In the genomic region with DNA sequence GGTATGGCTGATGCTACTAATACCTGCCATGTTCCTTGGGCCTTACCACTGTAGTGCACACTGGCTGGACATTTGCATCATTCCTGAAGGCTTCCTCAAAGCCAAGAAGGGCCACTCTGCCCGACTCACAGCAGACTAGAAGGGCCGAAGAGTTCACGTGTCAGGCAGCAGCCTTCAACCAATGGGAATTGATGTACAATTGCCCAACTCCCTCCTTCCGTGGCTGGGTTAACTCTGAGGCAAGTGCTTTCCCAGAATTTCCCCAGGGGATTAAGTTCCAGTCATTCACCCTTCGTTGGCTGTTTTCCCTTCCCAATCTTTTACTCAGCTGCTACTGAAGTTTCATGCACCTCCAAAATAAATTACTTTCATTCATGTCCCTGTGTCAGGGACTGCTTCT, we compare ENCODE assay signal across 15 cellular contexts. TPM values are rescaled to one million over a fixed set of nuclear protein-coding genes. Genes with fewer than 3 reads are reported as not detected.
A peak's percentile ranks its signal among the peaks of the same experiment; 100 is the strongest.
DNase-seq lines count a peak whose midpoint lies in the region; TF ChIP-seq lines count a peak whose summit lies in the region.
"Had no signal": no experiment of that assay in that cellular context is flagged by ENCODE, and none has a peak within 500 bp of the region (broad histone marks: within the 10 kb centered on the region; RNA-seq: fewer than 3 reads in every experiment).

No MANE protein-coding gene starts in this region.

- no peak overlapping the region for H4K91ac ChIP-seq in neuronal stem cell (ENCODE audit: low read depth, low read length, poor library complexity)

- H3K4me2 ChIP-seq in fibroblast of lung (ENCODE audit: extremely low read depth, insufficient read depth, low read length) (no peak overlapping the region), neuronal stem cell (ENCODE audit: insufficient read depth, low read length, poor library complexity, severe bottlenecking) (no peak overlapping the region)

- no peaks in the 10 kb centered on the region for H3K9me3 ChIP-seq in MG63
- H3K9me3 ChIP-seq in fibroblast of lung (ENCODE audit: control insufficient read depth, insufficient read depth, low read depth, low read length): no peaks in the 10 kb centered on the region
- no peaks in the 10 kb centered on the region for H3K9me3 ChIP-seq in neuronal stem cell (replicated peaks in 1 of 2; ENCODE audit: control insufficient read depth in 2 of 2, insufficient read depth in 1 of 2, low read depth in 1 of 2, low read length in 2 of 2)
- H3K9me3 ChIP-seq: SJSA1, vagina had no signal

- H3K18ac ChIP-seq in neuronal stem cell (ENCODE audit: low read length): peak overlapping the region; percentile 65

- no peak overlapping the region for H2BK5ac ChIP-seq in neuronal stem cell (ENCODE audit: low read length)

- H3K79me1 ChIP-seq in neuronal stem cell (ENCODE audit: low read depth, low read length): no peaks in the 10 kb centered on the region

- CTCF ChIA-PET in HEK293T (lab: Yijun Ruan, JAX): no interaction called here

- H2AFZ ChIP-seq in fibroblast of lung (ENCODE audit: low read length) (no peak overlapping the region), neuronal stem cell (ENCODE audit: low read length) (no peak overlapping the region)

- H3K27ac ChIP-seq in fibroblast of lung (ENCODE audit: insufficient read depth, low read length) (no peak overlapping the region), neuronal stem cell (replicated peaks; ENCODE audit: low read length) (no peak overlapping the region)
- H3K27ac ChIP-seq: SJSA1, vagina had no signal

- no peak overlapping the region for H3K9ac ChIP-seq in fibroblast of lung (ENCODE audit: insufficient read depth, low read length)
- H3K9ac ChIP-seq in neuronal stem cell (ENCODE audit: low read depth, low read length, poor library complexity): no peak overlapping the region

- H3K36me3 ChIP-seq in MG63 (no peaks in the 10 kb centered on the region), fibroblast of lung (ENCODE audit: control insufficient read depth, insufficient read depth, low read length) (no peaks in the 10 kb centered on the region), neuronal stem cell (replicated peaks in 1 of 2; ENCODE audit: control insufficient read depth in 2 of 2, insufficient read depth in 2 of 2, low read length in 2 of 2) (no peaks in the 10 kb centered on the region)
- H3K36me3 ChIP-seq: SJSA1, vagina had no signal

- WGBS in neuronal stem cell (ENCODE audit: extremely low coverage in 2 of 2, insufficient read length in 2 of 2, insufficient replicate concordance in 1 of 2), 2 donors: no CpG with 5 or more reads among the region's 5 CpGs

- H2AK5ac ChIP-seq in neuronal stem cell (ENCODE audit: low read depth, low read length): no peak overlapping the region

- H4K8ac ChIP-seq in neuronal stem cell (ENCODE audit: low read depth, low read length): no peak overlapping the region

- DNase-seq in AG20443 (ENCODE audit: low spot score) (peak; percentile 47), MG63 (peak; percentile 63), fibroblast of lung (ENCODE audit: low read depth in 2 of 2) (peak; percentile 16 to 64), neuronal stem cell (ENCODE audit: low spot score) (no peak), GM10266 (ENCODE audit: extremely low spot score) (no peak), HEK293T (ENCODE audit: extremely low spot score) (no peak), SIG-M5 treated with dmso at 0.1 percent for 504 hours (lab: John Stamatoyannopoulos, UW; ENCODE audit: unreplicated experiment) (no peak)
- DNase-seq in effector CD4-positive, alpha-beta T cell: no peak
- DNase-seq: activated CD4-positive, alpha-beta T cell treated with anti-CD3 and anti-CD28 coated beads, Interleukin-2, amount 50 U/mL, for 4 hours; activated naive CD4-positive, alpha-beta T cell treated with Interleukin-2 at 50 U/mL for 16 hours; effector CD8-positive, alpha-beta T cell; NCI-H1930 had no signal

- TF ChIP-seq CTCF in fibroblast of lung (conservative IDR thresholded peaks at IDR 0.05 in 1 of 2, IDR thresholded peaks at IDR 0.05 in 1 of 2; ENCODE audit: low read depth in 1 of 2, low read length in 2 of 2) (no peak), GM10266 (IDR thresholded peaks at IDR 0.05; ENCODE audit: control insufficient read depth, insufficient read depth, low read depth, missing control alignments) (no peak)

- H3K4me3 ChIP-seq in MG63 (no peak overlapping the region), fibroblast of lung (replicated peaks in 1 of 4; ENCODE audit: control extremely low read depth in 1 of 4, insufficient read depth in 1 of 4, low read depth in 3 of 4, low read length in 4 of 4) (no peak overlapping the region), neuronal stem cell (ENCODE audit: low read length in 2 of 2) (no peak overlapping the region)
- H3K4me3 ChIP-seq: GM12878, SJSA1, vagina had no signal

- POLR2A ChIA-PET in HEK293T (lab: Yijun Ruan, JAX): interaction anchor here (0.6 kb wide), 1 partner anchor 324 kb away, joined by 3 read pairs; no protein-coding TSS in a partner anchor

- no peak overlapping the region for H3K14ac ChIP-seq in neuronal stem cell (ENCODE audit: low read length)

- H3K23ac ChIP-seq in neuronal stem cell (ENCODE audit: low read depth, low read length, poor library complexity): no peak overlapping the region

- H3K4me1 ChIP-seq in fibroblast of lung (ENCODE audit: control insufficient read depth, extremely low read depth, insufficient read depth, low read length): peaks cover 15% of the 10 kb centered on the region
- H3K4me1 ChIP-seq in neuronal stem cell (ENCODE audit: control insufficient read depth in 2 of 2, insufficient read depth in 1 of 2, low read depth in 1 of 2, low read length in 2 of 2): no peaks in the 10 kb centered on the region
- H3K4me1 ChIP-seq: SJSA1 had no signal

- no peaks in the 10 kb centered on the region for H3K79me2 ChIP-seq in fibroblast of lung (ENCODE audit: control insufficient read depth, insufficient read depth, low read length)

- H3K4ac ChIP-seq in neuronal stem cell (ENCODE audit: low read length): no peak overlapping the region

- H4K20me1 ChIP-seq in fibroblast of lung (ENCODE audit: control insufficient read depth, extremely low read depth, insufficient read depth, low read length): no peaks in the 10 kb centered on the region

- H2BK120ac ChIP-seq in neuronal stem cell (ENCODE audit: low read depth, low read length): no peak overlapping the region

- H2BK15ac ChIP-seq in neuronal stem cell (ENCODE audit: low read length): no peak overlapping the region

- H3K27me3 ChIP-seq in MG63 (no peaks in the 10 kb centered on the region), fibroblast of lung (ENCODE audit: control insufficient read depth, insufficient read depth, low read length) (no peaks in the 10 kb centered on the region), neuronal stem cell (ENCODE audit: control insufficient read depth in 3 of 3, insufficient read depth in 3 of 3, low read depth in 1 of 3, low read length in 3 of 3) (peaks cover 0 to 53% (median 0%) of the 10 kb centered on the region in 3 experiments)
- H3K27me3 ChIP-seq: vagina had no signal

- no peak overlapping the region for H2BK12ac ChIP-seq in neuronal stem cell (ENCODE audit: low read length)

TF ChIP-seq in HEK293T, 16 proteins besides CTCF, POLR2A, EP300 and RAD21 (continues in another document):
- TF ChIP-seq BHLHE40 (IDR thresholded peaks at IDR 0.05; ENCODE audit: borderline replicate concordance): no peak
- no peak for TF ChIP-seq CTBP1 (IDR thresholded peaks at IDR 0.05; ENCODE audit: borderline replicate concordance)
- TF ChIP-seq FOXK2 (IDR thresholded peaks at IDR 0.05): no peak
- no peak for TF ChIP-seq SUZ12 (IDR thresholded peaks at IDR 0.05)
- TF ChIP-seq LEF1 (IDR thresholded peaks at IDR 0.05; ENCODE audit: borderline replicate concordance): no peak

RNA-seq across cellular contexts. Expression of gene PSMB9, which starts 29.8 kb away (rescaled TPM):
- 96.5 and 106 TPM in 2 replicates for total RNA-seq in MG63 (2014; rRNA removed; shearing (Covaris generic); ENCODE audit: low replicate concordance)
- total RNA-seq in fibroblast of lung: 54.7 and 64.4 TPM in 2 replicates
- 43.0 and 75.0 TPM in 2 replicates for polyA plus RNA-seq in fibroblast of lung
- 50.9 and 86.2 TPM in 2 replicates for polyA plus RNA-seq in fibroblast of lung (2012)
- polyA minus RNA-seq in fibroblast of lung (ENCODE audit: low replicate concordance): 28.1 and 89.4 TPM in 2 replicates
- polyA plus RNA-seq in neuronal stem cell (2013, experiment 1 of 2): 0.15 TPM
- polyA plus RNA-seq in neuronal stem cell (2013, experiment 2 of 2): 0.29 TPM

RNA-seq across cellular contexts. Expression of gene TAP1, which starts 30.3 kb away (rescaled TPM):
- total RNA-seq in MG63 (2014; rRNA removed; shearing (Covaris generic); ENCODE audit: low replicate concordance): 84.9 and 115 TPM in 2 replicates
- 66.8 and 107 TPM in 2 replicates for total RNA-seq in fibroblast of lung
- 30.7 and 31.4 TPM in 2 replicates for polyA plus RNA-seq in fibroblast of lung
- polyA plus RNA-seq in fibroblast of lung (2012): 33.7 and 39.7 TPM in 2 replicates
- 91.4 and 92.5 TPM in 2 replicates for polyA minus RNA-seq in fibroblast of lung (ENCODE audit: low replicate concordance)
- polyA plus RNA-seq in neuronal stem cell (2013, experiment 1 of 2): 4.4 TPM
- 4.3 TPM for polyA plus RNA-seq in neuronal stem cell (2013, experiment 2 of 2)

RNA-seq across cellular contexts. Expression of gene PSMB8, which starts 39.9 kb away (rescaled TPM):
- 164 and 166 TPM in 2 replicates for total RNA-seq in MG63 (2014; rRNA removed; shearing (Covaris generic); ENCODE audit: low replicate concordance)
- total RNA-seq in fibroblast of lung: 72.9 and 77.3 TPM in 2 replicates
- polyA plus RNA-seq in fibroblast of lung: 77.1 and 80.0 TPM in 2 replicates
- 86.8 and 93.4 TPM in 2 replicates for polyA plus RNA-seq in fibroblast of lung (2012)
- 35.2 and 47.9 TPM in 2 replicates for polyA minus RNA-seq in fibroblast of lung (ENCODE audit: low replicate concordance)
- 2.1 TPM for polyA plus RNA-seq in neuronal stem cell (2013, experiment 1 of 2)
- polyA plus RNA-seq in neuronal stem cell (2013, experiment 2 of 2): 2.5 TPM

RNA-seq across cellular contexts. Expression of gene TAP2, which starts 45.2 kb away (rescaled TPM):
- total RNA-seq in MG63 (2014; rRNA removed; shearing (Covaris generic); ENCODE audit: low replicate concordance): 87.2 and 112 TPM in 2 replicates
- 14.1 and 27.7 TPM in 2 replicates for total RNA-seq in fibroblast of lung
- polyA plus RNA-seq in fibroblast of lung: 18.6 and 20.7 TPM in 2 replicates
- 30.1 and 35.5 TPM in 2 replicates for polyA plus RNA-seq in fibroblast of lung (2012)
- polyA minus RNA-seq in fibroblast of lung (ENCODE audit: low replicate concordance): 39.1 and 91.6 TPM in 2 replicates
- 1.8 TPM for polyA plus RNA-seq in neuronal stem cell (2013, experiment 1 of 2)
- 2.4 TPM for polyA plus RNA-seq in neuronal stem cell (2013, experiment 2 of 2)

RNA-seq across cellular contexts. Expression of gene HLA-DMB, which starts 57.0 kb away (rescaled TPM):
- 0.76 and 0.79 TPM in 2 replicates for total RNA-seq in MG63 (2014; rRNA removed; shearing (Covaris generic); ENCODE audit: low replicate concordance)
- 0.51 and 0.83 TPM in 2 replicates for total RNA-seq in fibroblast of lung
- polyA plus RNA-seq in fibroblast of lung: 0.28 TPM in 2 replicates
- polyA plus RNA-seq in fibroblast of lung (2012): 0.09 and 0.15 TPM in 2 replicates
- polyA minus RNA-seq in fibroblast of lung (ENCODE audit: low replicate concordance): not detected in 2 replicates
- polyA plus RNA-seq in neuronal stem cell (2013, experiment 1 of 2): 4.8 TPM
- polyA plus RNA-seq in neuronal stem cell (2013, experiment 2 of 2): 5.1 TPM
- total RNA-seq: SJSA1 had no signal

Comparison
In these comparisons a context has a peak if more than half of its experiments do, and no peak if none do; other contexts are left out.
1. DNase-seq: peak in AG20443 (single experiment), MG63 (single experiment) and fibroblast of lung (2 of 2); none in neuronal stem cell (single experiment), GM10266 (single experiment), effector CD4-positive, alpha-beta T cell (single experiment), HEK293T (single experiment) and SIG-M5 treated with dmso at 0.1 percent for 504 hours (single experiment).